ENCODE assay signal across 16 cellular contexts in genomic region chr22:26439559-26439958, GRCh38. TPM values are rescaled to one million over a fixed set of nuclear protein-coding genes. Genes with fewer than 3 reads are reported as not detected.
DNase-seq lines count a peak whose midpoint lies in the region; ATAC-seq, FAIRE-seq and TF ChIP-seq lines count a peak whose summit lies in the region.
"Had no signal": no experiment of that assay in that cellular context is flagged by ENCODE, and none has a peak within 500 bp of the region (broad histone marks: within the 10 kb centered on the region; RNA-seq: fewer than 3 reads in every experiment).

No MANE protein-coding gene starts in this region.

- H3K4me3 ChIP-seq in RWPE2 (ENCODE audit: severe bottlenecking) (no peak overlapping the region), K562 (no peak overlapping the region), suprapubic skin (no peak overlapping the region), smooth muscle cell (no peak overlapping the region), kidney (ENCODE audit: low read length in 2 of 2) (no peak overlapping the region)

- H3K36me3 ChIP-seq in RWPE2 (ENCODE audit: low read depth) (no peaks in the 10 kb centered on the region; the same call in none of the 2 replicates), K562 (ENCODE audit: control insufficient read depth, insufficient read depth, low read length) (no peaks in the 10 kb centered on the region), suprapubic skin (no peaks in the 10 kb centered on the region), smooth muscle cell (ENCODE audit: low read depth) (no peaks in the 10 kb centered on the region), kidney (ENCODE audit: control insufficient read depth in 1 of 2, insufficient read depth in 2 of 2, low read length in 2 of 2) (no peaks in the 10 kb centered on the region)

- H4K20me1 ChIP-seq in K562 (replicated peaks; ENCODE audit: control insufficient read depth, insufficient read depth, low read length) (no peaks in the 10 kb centered on the region), smooth muscle cell (ENCODE audit: low read depth) (no peaks in the 10 kb centered on the region)

- ATAC-seq in RWPE2 (ENCODE audit: low read depth) (no peak), K562 (no peak), HG02763 (IDR thresholded peaks at IDR 0.05; ENCODE audit: unreplicated experiment) (no peak)

- BruUV-seq in K562 (replicated peaks; lab: Mats Ljungman, UMichigan), result no TSS peak

- H3K79me2 ChIP-seq in K562 (ENCODE audit: control insufficient read depth, insufficient read depth, low read length), result no peaks in the 10 kb centered on the region
- H3K79me2 ChIP-seq in smooth muscle cell (ENCODE audit: low read depth), result no peaks in the 10 kb centered on the region

- TF ChIP-seq RAD21 in K562 (CRISPR knock-in tag; conservative IDR thresholded peaks at IDR 0.05 in 1 of 2, IDR thresholded peaks at IDR 0.05 in 1 of 2), result no peak

- WGBS in K562 (ENCODE audit: insufficient coverage, low coverage, missing lambda C conversion rate), result 21% methylated on average over 3 of the region's 3 CpGs
- 79% methylated on average over 3 of the region's 3 CpGs for WGBS in suprapubic skin
- WGBS in smooth muscle cell (ENCODE audit: low lambda C conversion rate), result 90% methylated on average over 3 of the region's 3 CpGs

- no peak overlapping the region for H3K4me2 ChIP-seq in K562 (ENCODE audit: insufficient read depth, low read length)
- H3K4me2 ChIP-seq in smooth muscle cell, result no peak overlapping the region

- DNase-seq in RWPE2 (ENCODE audit: low spot score) (no peak), K562 (ENCODE audit: extremely low read depth in 1 of 4, low spot score in 3 of 4) (no peak), suprapubic skin (ENCODE audit: low spot score in 2 of 2) (no peak), smooth muscle cell (lab: John Stamatoyannopoulos, UW; ENCODE audit: unreplicated experiment) (no peak), kidney (no peak)
- DNase-seq: AML-193; Caco-2; CD4-positive, alpha-beta T cell; GOT3; H9 had no signal

- H3K4me1 ChIP-seq in RWPE2 (ENCODE audit: insufficient read depth, poor library complexity, severe bottlenecking) (peaks cover 26% of the 10 kb centered on the region), K562 (replicated peaks in 1 of 2; ENCODE audit: control insufficient read depth in 2 of 2, insufficient read depth in 2 of 2, low read length in 2 of 2) (peaks cover 0 to 9% of the 10 kb centered on the region in 2 experiments; a peak in 3 of 5 replicates), suprapubic skin (peaks cover 19% of the 10 kb centered on the region), smooth muscle cell (ENCODE audit: low read depth) (no peaks in the 10 kb centered on the region), kidney (ENCODE audit: control insufficient read depth in 1 of 2, insufficient read depth in 1 of 2, low read depth in 1 of 2, low read length in 2 of 2) (no peaks in the 10 kb centered on the region)
- H3K4me1 ChIP-seq: Caco-2 had no signal

- H2AFZ ChIP-seq in K562 (ENCODE audit: low read depth, low read length) (no peak overlapping the region), smooth muscle cell (ENCODE audit: low read depth) (no peak overlapping the region)

- no peaks in the 10 kb centered on the region for H3F3A ChIP-seq in smooth muscle cell (ENCODE audit: low read depth)

- H3K9me3 ChIP-seq in RWPE2 (ENCODE audit: severe bottlenecking), result no peaks in the 10 kb centered on the region
- H3K9me3 ChIP-seq in K562 (replicated peaks; ENCODE audit: control insufficient read depth, insufficient read depth, low read depth, low read length), result no peaks in the 10 kb centered on the region
- no peaks in the 10 kb centered on the region for H3K9me3 ChIP-seq in suprapubic skin
- no peaks in the 10 kb centered on the region for H3K9me3 ChIP-seq in smooth muscle cell (replicated peaks; ENCODE audit: low read depth)
- no peaks in the 10 kb centered on the region for H3K9me3 ChIP-seq in kidney (ENCODE audit: control insufficient read depth in 1 of 2, low read length in 2 of 2)
- H3K9me3 ChIP-seq: Caco-2 had no signal

- intact Hi-C loops in K562 (cut with micrococcal nuclease), result no loop called here
- intact Hi-C loops in kidney (cut with DNase I), result no loop called here

- in situ Hi-C loops in K562 (cut with MboI), result no loop called here

- H3K9ac ChIP-seq in K562 (ENCODE audit: insufficient read depth in 1 of 2, low read depth in 2 of 2, low read length in 2 of 2), result no peak overlapping the region
- no peak overlapping the region for H3K9ac ChIP-seq in smooth muscle cell (ENCODE audit: low read depth)
- H3K9ac ChIP-seq in kidney (ENCODE audit: low read length in 2 of 2), result no peak overlapping the region

- POLR2A ChIA-PET in K562 (lab: Yijun Ruan, JAX), result interaction anchor here (0.7 to 1.3 kb wide), 2 partner anchors 9 to 220 kb away, joined by 3 read pairs; no protein-coding TSS in a partner anchor

- TF ChIP-seq EP300 in K562 (IDR thresholded peaks at IDR 0.05; ENCODE audit: low read length) (no peak), suprapubic skin (IDR thresholded peaks at IDR 0.05) (no peak)

- H3K27ac ChIP-seq in RWPE2 (ENCODE audit: poor library complexity, severe bottlenecking), result peak overlapping the region; percentile 40
- H3K27ac ChIP-seq in K562 (ENCODE audit: extremely low read depth, low read depth, low read length), result no peak overlapping the region
- H3K27ac ChIP-seq in suprapubic skin, result peak overlapping the region; percentile 35
- no peak overlapping the region for H3K27ac ChIP-seq in smooth muscle cell (ENCODE audit: low read depth)
- no peak overlapping the region for H3K27ac ChIP-seq in kidney (ENCODE audit: low read depth in 2 of 2, low read length in 2 of 2)
- H3K27ac ChIP-seq: C4-2B had no signal

- CTCF ChIA-PET in K562 (lab: Yijun Ruan, JAX; ENCODE audit: low intra/inter-chr PET ratio), result no interaction called here

- no peak for TF ChIP-seq POLR2A in K562 (conservative IDR thresholded peaks at IDR 0.05)
- no peak for TF ChIP-seq POLR2A in suprapubic skin (IDR thresholded peaks at IDR 0.05)

- H3K27me3 ChIP-seq in RWPE2 (ENCODE audit: insufficient read depth, poor library complexity, severe bottlenecking), result no peaks in the 10 kb centered on the region
- H3K27me3 ChIP-seq in K562 (ENCODE audit: control insufficient read depth in 2 of 2, insufficient read depth in 2 of 2, low read length in 2 of 2), result no peaks in the 10 kb centered on the region
- H3K27me3 ChIP-seq in suprapubic skin, result no peaks in the 10 kb centered on the region
- H3K27me3 ChIP-seq in smooth muscle cell (ENCODE audit: low read depth), result no peaks in the 10 kb centered on the region

- TF ChIP-seq CTCF in RWPE2 (IDR thresholded peaks at IDR 0.05; ENCODE audit: poor library complexity, severe bottlenecking), result no peak
- no peak for TF ChIP-seq CTCF in K562 (IDR thresholded peaks at IDR 0.05 in 2 of 3, conservative IDR thresholded peaks at IDR 0.05 in 1 of 3; ENCODE audit: insufficient read depth in 2 of 3, low read depth in 1 of 3, low read length in 3 of 3)
- TF ChIP-seq CTCF in suprapubic skin (IDR thresholded peaks at IDR 0.05), result no peak
- TF ChIP-seq CTCF in smooth muscle cell (IDR thresholded peaks at IDR 0.05; ENCODE audit: borderline replicate concordance, insufficient read depth, poor library complexity, severe bottlenecking), result no peak
- TF ChIP-seq CTCF in kidney (IDR thresholded peaks at IDR 0.05; ENCODE audit: borderline replicate concordance, extremely low read depth, insufficient read depth), result no peak

- no peak for FAIRE-seq in K562 (lab: Jason Lieb, UNC)
- FAIRE-seq in kidney (lab: Jason Lieb, UNC), result no peak
- FAIRE-seq: A204.1, G401.6, GM12892, GM18507 had no signal

- no peaks in the 10 kb centered on the region for H3K9me1 ChIP-seq in K562 (ENCODE audit: control insufficient read depth, insufficient read depth, low read length)

RNA-seq across cellular contexts. Expression of gene ASPHD2, which starts 10.5 kb away (rescaled TPM):
- 0.42 and 0.53 TPM in 2 replicates for total RNA-seq in K562 (2011; cell fraction: chromatin; rRNA removed; ENCODE audit: low replicate concordance)
- total RNA-seq in K562 (2011; cell fraction: nucleolus; rRNA removed), result 0.39 and 0.67 TPM in 2 replicates
- 0.37 and 0.53 TPM in 2 replicates for total RNA-seq in K562 (2011; cell fraction: nucleoplasm; rRNA removed)
- total RNA-seq in K562 (2014; rRNA removed), result 0.18 and 0.82 TPM in 2 replicates
- total RNA-seq in K562 (2014; rRNA removed; fragmentation: Illumina TruSeq; extraction: Trizol), result 0.22 and 0.29 TPM in 2 replicates
- total RNA-seq in K562 (2015; rRNA removed; fragmentation: Illumina TruSeq; extraction: Trizol), result 0.38 and 0.40 TPM in 2 replicates
- 0.58 and 0.64 TPM in 2 replicates for total RNA-seq in K562 (2021)
- 0.46 and 0.62 TPM in 2 replicates for polyA plus RNA-seq in K562 (2011; rRNA removed)
- 0.66 and 0.69 TPM in 2 replicates for polyA plus RNA-seq in K562 (2011; cell fraction: cytosol; rRNA removed)
- polyA plus RNA-seq in K562 (2011; cell fraction: nucleus; rRNA removed), result 0.41 and 0.52 TPM in 2 replicates
- polyA plus RNA-seq in K562 (2012), result 0.47 and 0.66 TPM in 2 replicates
- 0.36 and 0.46 TPM in 2 replicates for polyA plus RNA-seq in K562 (2014; fragmentation: Illumina TruSeq; extraction: Trizol)
- polyA plus RNA-seq in K562 (2014; fragmentation: Nextera tagmentation; extraction: Ambion mirVana), result under 1 TPM; 0.20 to 0.36 TPM
- 0.32 and 0.46 TPM in 2 replicates for polyA plus RNA-seq in K562 (2014; rRNA removed)
- 0.56 and 0.66 TPM in 2 replicates for polyA minus RNA-seq in K562 (2011; rRNA and poly(A)+ RNA removed)
- 0.86 and 1.0 TPM in 2 replicates for polyA minus RNA-seq in K562 (2011; cell fraction: cytosol; rRNA and poly(A)+ RNA removed)
- 0.27 and 0.78 TPM in 2 replicates for polyA minus RNA-seq in K562 (2011; cell fraction: nucleus; rRNA and poly(A)+ RNA removed)
- 10 to 100 TPM in 2 of 4 donors, 1 to 10 TPM in 2; 2.7 to 28.0 (median 11.8) TPM for total RNA-seq in suprapubic skin
- 2.4 and 4.5 TPM in 2 replicates for total RNA-seq in smooth muscle cell
- 3.7 and 5.3 TPM in 2 replicates for polyA plus RNA-seq in smooth muscle cell
- 4.5 TPM for total RNA-seq in kidney
- polyA plus RNA-seq in kidney (ENCODE audit: insufficient read depth, low read depth, low replicate concordance), result 3.3 TPM
- total RNA-seq: Caco-2 had no signal

RNA-seq across cellular contexts. Expression of gene HPS4, which starts 44.0 kb away (rescaled TPM):
- total RNA-seq in K562 (2011; cell fraction: chromatin; rRNA removed; ENCODE audit: low replicate concordance), result 113 and 158 TPM in 2 replicates
- 66.7 and 67.0 TPM in 2 replicates for total RNA-seq in K562 (2011; cell fraction: nucleolus; rRNA removed)
- total RNA-seq in K562 (2011; cell fraction: nucleoplasm; rRNA removed), result 82.3 and 87.6 TPM in 2 replicates
- total RNA-seq in K562 (2014; rRNA removed), result 17.7 and 24.7 TPM in 2 replicates
- total RNA-seq in K562 (2014; rRNA removed; fragmentation: Illumina TruSeq; extraction: Trizol), result 25.7 and 28.8 TPM in 2 replicates
- 20.7 and 22.5 TPM in 2 replicates for total RNA-seq in K562 (2015; rRNA removed; fragmentation: Illumina TruSeq; extraction: Trizol)
- total RNA-seq in K562 (2021), result 27.6 and 28.4 TPM in 2 replicates
- 28.3 and 35.2 TPM in 2 replicates for polyA plus RNA-seq in K562 (2011; rRNA removed)
- polyA plus RNA-seq in K562 (2011; cell fraction: cytosol; rRNA removed), result 22.6 and 24.7 TPM in 2 replicates
- 98.7 and 99.9 TPM in 2 replicates for polyA plus RNA-seq in K562 (2011; cell fraction: nucleus; rRNA removed)
- 18.4 and 25.1 TPM in 2 replicates for polyA plus RNA-seq in K562 (2012)
- 28.4 and 29.2 TPM in 2 replicates for polyA plus RNA-seq in K562 (2014; fragmentation: Illumina TruSeq; extraction: Trizol)
- polyA plus RNA-seq in K562 (2014; fragmentation: Nextera tagmentation; extraction: Ambion mirVana), result 10 to 100 TPM; 12.8 to 23.7 TPM
- 24.7 and 25.3 TPM in 2 replicates for polyA plus RNA-seq in K562 (2014; rRNA removed)
- polyA minus RNA-seq in K562 (2011; rRNA and poly(A)+ RNA removed), result 44.8 and 58.9 TPM in 2 replicates
- 15.2 and 16.9 TPM in 2 replicates for polyA minus RNA-seq in K562 (2011; cell fraction: cytosol; rRNA and poly(A)+ RNA removed)
- 39.2 and 74.3 TPM in 2 replicates for polyA minus RNA-seq in K562 (2011; cell fraction: nucleus; rRNA and poly(A)+ RNA removed)
- total RNA-seq in suprapubic skin, result 100 to 1,000 TPM in 1 of 4 donors, 10 to 100 TPM in 3; 46.5 to 152 (median 62.9) TPM
- total RNA-seq in smooth muscle cell, result 23.5 and 46.3 TPM in 2 replicates
- polyA plus RNA-seq in smooth muscle cell, result 18.2 and 21.2 TPM in 2 replicates
- total RNA-seq in kidney, result 35.5 TPM
- polyA plus RNA-seq in kidney (ENCODE audit: insufficient read depth, low read depth, low replicate concordance), result 11.9 TPM

RNA-seq across cellular contexts. Expression of gene SRRD, which starts 44.1 kb away (rescaled TPM):
- 21.3 and 32.0 TPM in 2 replicates for total RNA-seq in K562 (2011; cell fraction: chromatin; rRNA removed; ENCODE audit: low replicate concordance)
- 11.2 and 13.3 TPM in 2 replicates for total RNA-seq in K562 (2011; cell fraction: nucleolus; rRNA removed)
- 16.1 and 17.9 TPM in 2 replicates for total RNA-seq in K562 (2011; cell fraction: nucleoplasm; rRNA removed)
- total RNA-seq in K562 (2014; rRNA removed), result 13.5 and 14.2 TPM in 2 replicates
- total RNA-seq in K562 (2014; rRNA removed; fragmentation: Illumina TruSeq; extraction: Trizol), result 34.4 and 39.1 TPM in 2 replicates
- total RNA-seq in K562 (2015; rRNA removed; fragmentation: Illumina TruSeq; extraction: Trizol), result 27.6 and 28.7 TPM in 2 replicates
- 35.1 and 35.5 TPM in 2 replicates for total RNA-seq in K562 (2021)
- polyA plus RNA-seq in K562 (2011; rRNA removed), result 29.4 and 59.4 TPM in 2 replicates
- polyA plus RNA-seq in K562 (2011; cell fraction: cytosol; rRNA removed), result 15.8 and 23.9 TPM in 2 replicates
- 13.6 and 13.8 TPM in 2 replicates for polyA plus RNA-seq in K562 (2011; cell fraction: nucleus; rRNA removed)
- polyA plus RNA-seq in K562 (2012), result 12.8 and 19.3 TPM in 2 replicates
- 27.8 and 34.9 TPM in 2 replicates for polyA plus RNA-seq in K562 (2014; fragmentation: Illumina TruSeq; extraction: Trizol)
- polyA plus RNA-seq in K562 (2014; fragmentation: Nextera tagmentation; extraction: Ambion mirVana), result 1 to 10 TPM; 4.9 to 5.7 TPM
- polyA plus RNA-seq in K562 (2014; rRNA removed), result 28.0 and 34.6 TPM in 2 replicates
- polyA minus RNA-seq in K562 (2011; rRNA and poly(A)+ RNA removed), result 30.1 and 47.2 TPM in 2 replicates
- polyA minus RNA-seq in K562 (2011; cell fraction: cytosol; rRNA and poly(A)+ RNA removed), result 7.0 and 20.5 TPM in 2 replicates
- polyA minus RNA-seq in K562 (2011; cell fraction: nucleus; rRNA and poly(A)+ RNA removed), result 4.2 and 7.7 TPM in 2 replicates
- total RNA-seq in suprapubic skin, result 10 to 100 TPM; 11.2 to 16.3 (median 14.1) TPM
- 20.7 and 35.8 TPM in 2 replicates for total RNA-seq in smooth muscle cell
- polyA plus RNA-seq in smooth muscle cell, result 34.5 and 38.6 TPM in 2 replicates
- total RNA-seq in kidney, result 22.8 TPM
- polyA plus RNA-seq in kidney (ENCODE audit: insufficient read depth, low read depth, low replicate concordance), result 20.3 TPM

Comparison
In these comparisons a context has a peak if more than half of its experiments do, and no peak if none do; other contexts are left out.
1. H3K27ac ChIP-seq: peak in RWPE2 (single experiment) and suprapubic skin (single experiment); none in K562 (single experiment), smooth muscle cell (single experiment) and kidney (0 of 2).